30 cellular contexts compared by ENCODE assay signal in genomic region chr1:32380061-32380460, GRCh38. TPM values are rescaled to one million over a fixed set of nuclear protein-coding genes. Genes with fewer than 3 reads are reported as not detected.
"Had no signal": no experiment of that assay in that cellular context is flagged by ENCODE, and none has a peak within 500 bp of the region (broad histone marks: within the 10 kb centered on the region; RNA-seq: fewer than 3 reads in every experiment).

No MANE protein-coding gene starts in this region.

- H3K27me3 Mint-ChIP-seq: activated CD4-positive, alpha-beta memory T cell treated with anti-CD3 and anti-CD28 coated beads, Interleukin-2, amount 10 ng/mL, durations not matched to agents 7 days and 5 days; activated CD4-positive, alpha-beta T cell treated with anti-CD3 and anti-CD28 coated beads, Interleukin-2, amount 10 ng/mL, durations not matched to agents 7 days and 5 days; activated naive CD4-positive, alpha-beta T cell treated with anti-CD3 and anti-CD28 coated beads, Interleukin-2, amount 50 U/mL, for 24 hours; activated T-cell treated with anti-CD3 and anti-CD28 coated beads, Interleukin-2, amount 50 U/mL, for 24 hours; natural killer cell treated with Interleukin-12 subunit alpha and Interleukin-12 subunit beta and Interleukin-15 and Interleukin-18, amount 100 ng/mL, for 72 hours had no signal

- H3K27ac ChIP-seq: breast epithelium, gastroesophageal sphincter, hepatocyte, left ventricle myocardium inferior, ovary, prostate gland, skin epidermis, stomach, tibial artery had no signal

- H3K4me3 ChIP-seq: breast epithelium, gastroesophageal sphincter, hepatocyte, left ventricle myocardium inferior, lung, mucosa of descending colon, ovary, prostate gland, skin epidermis, stomach, tibial artery had no signal

- ATAC-seq: gastroesophageal sphincter; mucosa of descending colon; natural killer cell treated with Interleukin-12 subunit alpha and Interleukin-12 subunit beta and Interleukin-15 and Interleukin-18, amount 100 ng/mL, for 72 hours; sciatic nerve; WTC11 had no signal

- H2AFZ ChIP-seq: hepatocyte had no signal

- H3K4me1 ChIP-seq: breast epithelium, gastroesophageal sphincter, left ventricle myocardium inferior, prostate gland, stomach, tibial artery had no signal

- H3K27me3 ChIP-seq: breast epithelium, gastroesophageal sphincter, hepatocyte, ovary, stomach, tibial artery had no signal

- H3K4me3 Mint-ChIP-seq: activated CD4-positive, alpha-beta memory T cell treated with anti-CD3 and anti-CD28 coated beads, Interleukin-2, amount 10 ng/mL, durations not matched to agents 7 days and 5 days; activated CD4-positive, alpha-beta T cell treated with anti-CD3 and anti-CD28 coated beads, Interleukin-2, amount 10 ng/mL, durations not matched to agents 7 days and 5 days; activated naive CD4-positive, alpha-beta T cell treated with anti-CD3 and anti-CD28 coated beads, Interleukin-2, amount 50 U/mL, for 24 hours; activated T-cell treated with anti-CD3 and anti-CD28 coated beads, Interleukin-2, amount 50 U/mL, for 24 hours; natural killer cell treated with Interleukin-12 subunit alpha and Interleukin-12 subunit beta and Interleukin-15 and Interleukin-18, amount 100 ng/mL, for 72 hours; WTC11 had no signal

- H3K27ac Mint-ChIP-seq: WTC11 had no signal

- H3K4me2 ChIP-seq: hepatocyte had no signal

- DNase-seq: activated CD4-positive, alpha-beta memory T cell treated with anti-CD3 and anti-CD28 coated beads, Interleukin-2, amount 10 ng/mL, durations not matched to agents 7 days and 5 days; activated CD4-positive, alpha-beta T cell treated with anti-CD3 and anti-CD28 coated beads for 1 hour; activated CD4-positive, alpha-beta T cell treated with anti-CD3 and anti-CD28 coated beads, Interleukin-2, amount 10 ng/mL, durations not matched to agents 7 days and 5 days; activated CD8-positive, alpha-beta memory T cell treated with anti-CD3 and anti-CD28 coated beads, Interleukin-2, amount 50 U/mL, for 48 hours; activated gamma-delta T cell treated with Interleukin-2 at 50 U/mL for 16 hours; activated T-cell treated with anti-CD3 and anti-CD28 coated beads, Interleukin-2, amount 50 U/mL, for 24 hours; central memory CD4-positive, alpha-beta T cell; dermis blood vessel endothelial cell; effector CD4-positive, alpha-beta T cell; islet precursor cell; left ventricle myocardium inferior; mesendoderm; mucosa of descending colon; ovary; retina; stimulated activated CD4-positive, alpha-beta T cell treated with anti-CD3 and anti-CD28 coated beads, Interleukin-12 subunit alpha, Interleukin-12 subunit beta, amount 100 ng/mL, for 4 hours; stimulated activated CD4-positive, alpha-beta T cell treated with anti-CD3 and anti-CD28 coated beads, Interleukin-4, amount 100 ng/mL, for 1 hour; stomach; T-helper 9 cell had no signal

- H3K36me3 ChIP-seq: ovary had no signal

- H3K4me1 Mint-ChIP-seq: activated CD4-positive, alpha-beta memory T cell treated with anti-CD3 and anti-CD28 coated beads, Interleukin-2, amount 10 ng/mL, durations not matched to agents 7 days and 5 days; activated CD4-positive, alpha-beta T cell treated with anti-CD3 and anti-CD28 coated beads, Interleukin-2, amount 10 ng/mL, durations not matched to agents 7 days and 5 days; WTC11 had no signal

- H3K9me3 ChIP-seq: breast epithelium, gastroesophageal sphincter, left ventricle myocardium inferior, mucosa of descending colon, ovary, prostate gland, stomach, tibial artery had no signal

- H3K9me3 Mint-ChIP-seq: activated CD4-positive, alpha-beta memory T cell treated with anti-CD3 and anti-CD28 coated beads, Interleukin-2, amount 10 ng/mL, durations not matched to agents 7 days and 5 days; activated CD4-positive, alpha-beta T cell treated with anti-CD3 and anti-CD28 coated beads, Interleukin-2, amount 10 ng/mL, durations not matched to agents 7 days and 5 days; activated naive CD4-positive, alpha-beta T cell treated with anti-CD3 and anti-CD28 coated beads, Interleukin-2, amount 50 U/mL, for 24 hours; activated T-cell treated with anti-CD3 and anti-CD28 coated beads, Interleukin-2, amount 50 U/mL, for 24 hours; natural killer cell treated with Interleukin-12 subunit alpha and Interleukin-12 subunit beta and Interleukin-15 and Interleukin-18, amount 100 ng/mL, for 72 hours; WTC11 had no signal

RNA-seq across cellular contexts. Expression of gene TSSK3, which starts 17.7 kb away (rescaled TPM):
- total RNA-seq: dermis blood vessel endothelial cell had no signal
